Comparison of ENCODE assay signal across 16 cellular contexts in genomic region chr3:164332856-164333802, GRCh38.
DNase-seq lines count a peak whose midpoint lies in the region; ATAC-seq and TF ChIP-seq lines count a peak whose summit lies in the region.
"Had no signal": no experiment of that assay in that cellular context is flagged by ENCODE, and none has a peak within 500 bp of the region (broad histone marks: within the 10 kb centered on the region; RNA-seq: fewer than 3 reads in every experiment).

No MANE protein-coding gene starts in this region.

- no peak overlapping the region for H3K4me2 ChIP-seq in neuronal stem cell (ENCODE audit: insufficient read depth, low read length, poor library complexity, severe bottlenecking)

- H3K79me1 ChIP-seq in neuronal stem cell (ENCODE audit: low read depth, low read length), result no peaks in the 10 kb centered on the region

- peak overlapping the region; percentile 81 for H3K27ac ChIP-seq in neuronal stem cell (replicated peaks; ENCODE audit: low read length)
- H3K27ac ChIP-seq: vagina had no signal

- DNase-seq in NCI-H82 treated with DMSO at 0.1 percent for 48 hours (lab: John Stamatoyannopoulos, UW; ENCODE audit: unreplicated experiment), result peak; percentile 39
- DNase-seq in fibroblast of the aortic adventitia (ENCODE audit: low read depth), result peak; percentile 12
- DNase-seq in neuronal stem cell (ENCODE audit: low spot score), result peak; percentile 46
- DNase-seq in cerebellar cortex (ENCODE audit: low spot score), result no peak
- no peak for DNase-seq in HuH-7.5 (ENCODE audit: low spot score)
- DNase-seq in effector CD4-positive, alpha-beta T cell, result no peak
- DNase-seq: activated CD4-positive, alpha-beta memory T cell treated with anti-CD3 and anti-CD28 coated beads for 36 hours; activated gamma-delta T cell; DMS79; NCI-H345; stimulated activated CD4-positive, alpha-beta T cell treated with anti-CD3 and anti-CD28 coated beads, Interleukin-4, amount 100 ng/mL, for 4 hours; stimulated activated naive CD4-positive, alpha-beta T cell; T-helper 17 cell had no signal

- H3K23ac ChIP-seq in neuronal stem cell (ENCODE audit: low read depth, low read length, poor library complexity), result no peak overlapping the region

- peak overlapping the region; percentile 36 for H3K18ac ChIP-seq in neuronal stem cell (ENCODE audit: low read length)

- peak overlapping the region; percentile 79 for H2AFZ ChIP-seq in neuronal stem cell (ENCODE audit: low read length)

- H3K36me3 ChIP-seq in ES-I3 (ENCODE audit: insufficient read depth, low read length) (no peaks in the 10 kb centered on the region; the same call in 1 of the 2 replicates), neuronal stem cell (replicated peaks in 1 of 2; ENCODE audit: control insufficient read depth in 2 of 2, insufficient read depth in 2 of 2, low read length in 2 of 2) (no peaks in the 10 kb centered on the region)
- H3K36me3 ChIP-seq: vagina had no signal

- no peak overlapping the region for H2BK5ac ChIP-seq in neuronal stem cell (ENCODE audit: low read length)

- H2BK120ac ChIP-seq in neuronal stem cell (ENCODE audit: low read depth, low read length), result no peak overlapping the region

- H3K27me3 ChIP-seq in neuronal stem cell (ENCODE audit: control insufficient read depth in 3 of 3, insufficient read depth in 3 of 3, low read depth in 1 of 3, low read length in 3 of 3), result no peaks in the 10 kb centered on the region
- H3K27me3 ChIP-seq: vagina had no signal

- no peak overlapping the region for H4K8ac ChIP-seq in neuronal stem cell (ENCODE audit: low read depth, low read length)

- H3K4me1 ChIP-seq in ES-I3 (ENCODE audit: insufficient read depth, low read length) (peaks cover 29% of the 10 kb centered on the region), neuronal stem cell (ENCODE audit: control insufficient read depth in 2 of 2, insufficient read depth in 1 of 2, low read depth in 1 of 2, low read length in 2 of 2) (peaks cover 0 to 13% of the 10 kb centered on the region in 2 donors)
- H3K4me1 ChIP-seq: vagina had no signal

- H3K9ac ChIP-seq in ES-I3 (ENCODE audit: low read depth, low read length) (peak overlapping the region; percentile 37), neuronal stem cell (ENCODE audit: low read depth, low read length, poor library complexity) (no peak overlapping the region)

- H2AK5ac ChIP-seq in neuronal stem cell (ENCODE audit: low read depth, low read length), result no peak overlapping the region

- no peak overlapping the region for H4K91ac ChIP-seq in neuronal stem cell (ENCODE audit: low read depth, low read length, poor library complexity)

- H3K9me3 ChIP-seq in ES-I3 (ENCODE audit: control insufficient read depth, insufficient read depth, low read length) (no peaks in the 10 kb centered on the region), neuronal stem cell (replicated peaks in 1 of 2; ENCODE audit: control insufficient read depth in 2 of 2, insufficient read depth in 1 of 2, low read depth in 1 of 2, low read length in 2 of 2) (no peaks in the 10 kb centered on the region)
- H3K9me3 ChIP-seq: vagina had no signal

- H2BK15ac ChIP-seq in neuronal stem cell (ENCODE audit: low read length), result no peak overlapping the region

- H3K4me3 ChIP-seq in fibroblast of the aortic adventitia (ENCODE audit: low read depth, low read length) (no peak overlapping the region), neuronal stem cell (ENCODE audit: low read length in 2 of 2) (peak overlapping the region in 1 of 2 donors; percentile 9)
- H3K4me3 ChIP-seq: vagina had no signal

- H2BK12ac ChIP-seq in neuronal stem cell (ENCODE audit: low read length), result no peak overlapping the region

- no peak overlapping the region for H3K14ac ChIP-seq in neuronal stem cell (ENCODE audit: low read length)

- WGBS in neuronal stem cell (ENCODE audit: extremely low coverage in 2 of 2, insufficient read length in 2 of 2, insufficient replicate concordance in 1 of 2), 2 donors, result no CpG with 5 or more reads among the region's 10 CpGs

- no peak for TF ChIP-seq CTCF in fibroblast of the aortic adventitia (IDR thresholded peaks at IDR 0.05; ENCODE audit: insufficient read depth, low read length)

- ATAC-seq in HG02759 (IDR thresholded peaks at IDR 0.05; ENCODE audit: unreplicated experiment), result no peak
- ATAC-seq: T-helper 17 cell had no signal

- no peak overlapping the region for H3K4ac ChIP-seq in neuronal stem cell (ENCODE audit: low read length)

Comparison
In these comparisons a context has a peak if more than half of its experiments do, and no peak if none do; other contexts are left out.
1. DNase-seq: peak in NCI-H82 treated with DMSO at 0.1 percent for 48 hours (single experiment), fibroblast of the aortic adventitia (single experiment) and neuronal stem cell (single experiment); none in cerebellar cortex (single experiment), HuH-7.5 (single experiment) and effector CD4-positive, alpha-beta T cell (single experiment).